ENCODE assay signal across 7 cellular contexts in genomic region chr7:151687523-151688235, GRCh38.
DNase-seq lines count a peak whose midpoint lies in the region; ATAC-seq and TF ChIP-seq lines count a peak whose summit lies in the region.

No MANE protein-coding gene starts in this region.

- WGBS in liver = 74% methylated on average over 16 of the region's 16 CpGs
- 38% methylated on average over 16 of the region's 16 CpGs for WGBS in urinary bladder

- DNase-seq in dedifferentiated amniotic fluid mesenchymal stem cell (ENCODE audit: extremely low spot score) = peak; percentile 91
- no peak for DNase-seq in KG1 (lab: John Stamatoyannopoulos, UW)
- DNase-seq in activated T-cell treated with anti-CD3 and anti-CD28 coated beads, Interleukin-2, amount 50 U/mL, for 48 hours = no peak

- no peak for ATAC-seq in HG03159 (IDR thresholded peaks at IDR 0.05; ENCODE audit: unreplicated experiment)

- H3K4me3 ChIP-seq in liver (ENCODE audit: low read depth in 1 of 3, low read length in 3 of 3) = no peak overlapping the region
- no peak overlapping the region for H3K4me3 ChIP-seq in urinary bladder (ENCODE audit: low read depth, low read length)

- TF ChIP-seq EP300 in Ishikawa (IDR thresholded peaks at IDR 0.05; ENCODE audit: borderline replicate concordance) = peak; percentile 85

- no peak for TF ChIP-seq RAD21 in Ishikawa (IDR thresholded peaks at IDR 0.05; ENCODE audit: low read depth)
- TF ChIP-seq RAD21 in liver (IDR thresholded peaks at IDR 0.05) = no peak

- H3K27me3 ChIP-seq in liver (ENCODE audit: control insufficient read depth in 4 of 4, insufficient read depth in 4 of 4, low read length in 3 of 4) = no peaks in the 10 kb centered on the region

- H3K27ac ChIP-seq in liver (ENCODE audit: low read depth in 1 of 2, low read length in 2 of 2) (peak overlapping the region in 1 of 2 donors; percentile 17), urinary bladder (ENCODE audit: low read depth) (peak overlapping the region; percentile 56)

- H3K9me3 ChIP-seq in liver (ENCODE audit: control insufficient read depth in 4 of 4, low read length in 3 of 4) = no peaks in the 10 kb centered on the region

- TF ChIP-seq CTCF in liver (IDR thresholded peaks at IDR 0.05; ENCODE audit: low read depth, low read length, missing input control) = no peak

- H3K4me1 ChIP-seq in liver (ENCODE audit: control insufficient read depth in 4 of 4, insufficient read depth in 4 of 4, low read length in 3 of 4) (peaks cover 0 to 2% (median 0%) of the 10 kb centered on the region in 4 donors), urinary bladder (ENCODE audit: insufficient read depth) (no peaks in the 10 kb centered on the region)

- H3K36me3 ChIP-seq in liver (ENCODE audit: control insufficient read depth in 4 of 4, insufficient read depth in 3 of 4, low read depth in 1 of 4, low read length in 3 of 4) = peaks cover 0 to 7% (median 3%) of the 10 kb centered on the region in 4 donors
- no peaks in the 10 kb centered on the region for H3K36me3 ChIP-seq in urinary bladder (ENCODE audit: insufficient read depth)

- H3K9ac ChIP-seq in liver (ENCODE audit: low read depth in 1 of 2, low read length in 2 of 2) = no peak overlapping the region

TF ChIP-seq in Ishikawa, 13 proteins besides CTCF, POLR2A, EP300 and RAD21:
- TF ChIP-seq NFIC (IDR thresholded peaks at IDR 0.05) = peak; percentile 72
- peak; percentile 30; the same call in 1 of the 2 replicates for TF ChIP-seq TAF1 (IDR thresholded peaks at IDR 0.05; ENCODE audit: low read depth)
- no peak for TF ChIP-seq EGR1 (IDR thresholded peaks at IDR 0.05)
- TF ChIP-seq REST (IDR thresholded peaks at IDR 0.05; ENCODE audit: low read depth) = no peak
- TF ChIP-seq TEAD4 (IDR thresholded peaks at IDR 0.05) = peak; percentile 97
- TF ChIP-seq ZBTB7A (IDR thresholded peaks at IDR 0.05; ENCODE audit: low read depth) = no peak; the same call in none of the 2 replicates
- peak; percentile 64; the same call in 1 of the 2 replicates for TF ChIP-seq YY1 (IDR thresholded peaks at IDR 0.05; ENCODE audit: low read depth)
- no peak for TF ChIP-seq CREB1 (IDR thresholded peaks at IDR 0.05; ENCODE audit: low read depth)
- TF ChIP-seq TCF12 (IDR thresholded peaks at IDR 0.05; ENCODE audit: low read depth) = peak; percentile 87
- TF ChIP-seq FOXM1 (IDR thresholded peaks at IDR 0.05; ENCODE audit: borderline replicate concordance, low read depth) = peak; percentile 52; the same call in 1 of the 2 replicates
- no peak for TF ChIP-seq USF1 (IDR thresholded peaks at IDR 0.05)
- peak; percentile 88 for TF ChIP-seq MAX (IDR thresholded peaks at IDR 0.05)
- no peak for TF ChIP-seq CEBPB (IDR thresholded peaks at IDR 0.05)

TF ChIP-seq in liver, 16 proteins besides CTCF, POLR2A, EP300 and RAD21:
- TF ChIP-seq RXRA (IDR thresholded peaks at IDR 0.05) = no peak
- peak; percentile 70 to 72 for TF ChIP-seq JUND (IDR thresholded peaks at IDR 0.05)
